In genomic region chr6:51108563-51109234, GRCh38 we compare ENCODE assay signal across 27 cellular contexts.
DNase-seq lines count a peak whose midpoint lies in the region; ATAC-seq, FAIRE-seq and TF ChIP-seq lines count a peak whose summit lies in the region.
"Had no signal": no experiment of that assay in that cellular context is flagged by ENCODE, and none has a peak within 500 bp of the region (broad histone marks: within the 10 kb centered on the region; RNA-seq: fewer than 3 reads in every experiment).

No MANE protein-coding gene starts in this region.

- no peaks in the 10 kb centered on the region for H3K27me3 ChIP-seq in A673 (replicated peaks; ENCODE audit: insufficient read depth, low read depth, low read length, poor library complexity)
- no peaks in the 10 kb centered on the region for H3K27me3 ChIP-seq in KMS-11 (ENCODE audit: insufficient read depth, low read depth)
- H3K27me3 ChIP-seq in astrocyte (ENCODE audit: insufficient read depth, low read length): no peaks in the 10 kb centered on the region
- H3K27me3 ChIP-seq in bronchial epithelial cell (ENCODE audit: control insufficient read depth, insufficient read depth, low read length): no peaks in the 10 kb centered on the region

- H3K27me3 Mint-ChIP-seq in astrocyte (ENCODE audit: low read depth, unreplicated experiment): no peaks in the 10 kb centered on the region
- H3K27me3 Mint-ChIP-seq in activated naive CD8-positive, alpha-beta T cell treated with anti-CD3 and anti-CD28 coated beads, Interleukin-2, amount 50 U/mL, for 24 hours: no peaks in the 10 kb centered on the region
- H3K27me3 Mint-ChIP-seq: IgD-negative memory B cell had no signal

- H3K4me3 ChIP-seq in A673 (ENCODE audit: low read depth, low read length, poor library complexity, severe bottlenecking) (no peak overlapping the region), KMS-11 (IDR thresholded peaks at IDR 0.05; ENCODE audit: insufficient read depth, low read depth, low read length) (no peak overlapping the region), astrocyte (ENCODE audit: insufficient read depth, low read depth, low read length) (no peak overlapping the region), bronchial epithelial cell (ENCODE audit: low read depth, low read length) (no peak overlapping the region)
- H3K4me3 ChIP-seq: GM23338, SK-N-MC had no signal

- H4K20me1 ChIP-seq in KMS-11 (ENCODE audit: insufficient read depth) (no peaks in the 10 kb centered on the region), astrocyte (ENCODE audit: insufficient read depth, low read length) (no peaks in the 10 kb centered on the region)

- H3K36me3 ChIP-seq in A673 (ENCODE audit: insufficient read depth, low read length, poor library complexity, severe bottlenecking): no peaks in the 10 kb centered on the region
- no peaks in the 10 kb centered on the region for H3K36me3 ChIP-seq in KMS-11 (ENCODE audit: insufficient read depth)
- H3K36me3 ChIP-seq in astrocyte (ENCODE audit: insufficient read depth, low read length): no peaks in the 10 kb centered on the region
- no peaks in the 10 kb centered on the region for H3K36me3 ChIP-seq in bronchial epithelial cell (ENCODE audit: control insufficient read depth, insufficient read depth, low read length)

- no peaks in the 10 kb centered on the region for H3K9me3 Mint-ChIP-seq in astrocyte (ENCODE audit: unreplicated experiment)
- H3K9me3 Mint-ChIP-seq in activated naive CD8-positive, alpha-beta T cell treated with anti-CD3 and anti-CD28 coated beads, Interleukin-2, amount 50 U/mL, for 24 hours: peaks cover 12% of the 10 kb centered on the region
- H3K9me3 Mint-ChIP-seq: GM23338 had no signal

- no peaks in the 10 kb centered on the region for H3K9me3 ChIP-seq in A673 (ENCODE audit: low read depth, low read length, poor library complexity, severe bottlenecking)
- peaks cover 3% of the 10 kb centered on the region for H3K9me3 ChIP-seq in astrocyte (ENCODE audit: insufficient read depth, low read depth, low read length)

- H2AFZ ChIP-seq in KMS-11 (ENCODE audit: low read depth): no peak overlapping the region
- no peak overlapping the region for H2AFZ ChIP-seq in astrocyte (ENCODE audit: low read depth, low read length)
- H2AFZ ChIP-seq: GM23338 had no signal

- DNase-seq in A673 (ENCODE audit: low spot score): peak; percentile 4
- DNase-seq in astrocyte (ENCODE audit: low read depth): peak; percentile 2
- DNase-seq in bronchial epithelial cell (ENCODE audit: low read depth): peak; percentile 15
- no peak for DNase-seq in activated naive CD8-positive, alpha-beta T cell treated with anti-CD3 and anti-CD28 coated beads, Interleukin-2, amount 50 U/mL, for 24 hours
- DNase-seq in SKM-1 treated with dmso at 0.1 percent for 144 hours (lab: John Stamatoyannopoulos, UW; ENCODE audit: unreplicated experiment): no peak
- no peak for DNase-seq in Right ventricle myocardium inferior (ENCODE audit: missing footprints)
- DNase-seq: ACHN, Calu3, DND-41, HCEC 1CT, MV-4-11, NCI-H1105, NCI-H1436 treated with DMSO at 0.1 percent for 48 hours, NCI-H187 treated with DMSO at 0.1 percent for 48 hours, NCI-H2171 treated with DMSO at 0.1 percent for 48 hours, NCI-H345, NCI-H524 treated with DMSO at 0.1 percent for 48 hours, NCI-H774, SHP77 treated with DMSO at 0.1 percent for 48 hours, SW 1271 had no signal

- no peak overlapping the region for H3K4me3 Mint-ChIP-seq in astrocyte (ENCODE audit: unreplicated experiment)
- no peak overlapping the region for H3K4me3 Mint-ChIP-seq in activated naive CD8-positive, alpha-beta T cell treated with anti-CD3 and anti-CD28 coated beads, Interleukin-2, amount 50 U/mL, for 24 hours
- H3K4me3 Mint-ChIP-seq: GM23338, IgD-negative memory B cell had no signal

- TF ChIP-seq CTCF in A673 (conservative IDR thresholded peaks at IDR 0.05; ENCODE audit: low read depth, low read length) (no peak), KMS-11 (conservative IDR thresholded peaks at IDR 0.05; ENCODE audit: low read depth, low read length) (no peak), astrocyte (IDR thresholded peaks at IDR 0.05; ENCODE audit: insufficient read depth, low read depth, low read length) (no peak), bronchial epithelial cell (IDR thresholded peaks at IDR 0.05; ENCODE audit: insufficient read depth, low read length, severe bottlenecking) (no peak)

- no peaks in the 10 kb centered on the region for H3K4me1 ChIP-seq in A673 (ENCODE audit: insufficient read depth, low read length, poor library complexity, severe bottlenecking)
- peaks cover 30% of the 10 kb centered on the region for H3K4me1 ChIP-seq in KMS-11 (ENCODE audit: low read depth, poor library complexity, severe bottlenecking)
- no peaks in the 10 kb centered on the region for H3K4me1 ChIP-seq in astrocyte (ENCODE audit: insufficient read depth, low read length)

- H3K4me2 ChIP-seq in KMS-11 (peak overlapping the region; percentile 75), astrocyte (ENCODE audit: low read length) (no peak overlapping the region)
- H3K4me2 ChIP-seq: GM23338 had no signal

- no peaks in the 10 kb centered on the region for H3K36me3 Mint-ChIP-seq in astrocyte (ENCODE audit: low read depth, unreplicated experiment)
- no peaks in the 10 kb centered on the region for H3K36me3 Mint-ChIP-seq in activated naive CD8-positive, alpha-beta T cell treated with anti-CD3 and anti-CD28 coated beads, Interleukin-2, amount 50 U/mL, for 24 hours (ENCODE audit: low read depth)
- H3K36me3 Mint-ChIP-seq: IgD-negative memory B cell had no signal

- intact Hi-C loops in A673 (cut with micrococcal nuclease; ENCODE audit: unreplicated experiment) (no loop called here), Right ventricle myocardium inferior (cut with DNase I) (no loop called here)

- no peak for ATAC-seq in activated naive CD8-positive, alpha-beta T cell treated with anti-CD3 and anti-CD28 coated beads, Interleukin-2, amount 50 U/mL, for 24 hours
- no peak for ATAC-seq in Right ventricle myocardium inferior
- ATAC-seq in GM18498 (IDR thresholded peaks at IDR 0.05; ENCODE audit: unreplicated experiment): no peak
- ATAC-seq: GM23338 had no signal

- FAIRE-seq in astrocyte (lab: Jason Lieb, UNC): no peak
- FAIRE-seq in bronchial epithelial cell (lab: Jason Lieb, UNC): no peak
- FAIRE-seq: GM18507 had no signal

- H3K79me2 ChIP-seq in KMS-11 (ENCODE audit: insufficient read depth, low read depth) (no peaks in the 10 kb centered on the region), astrocyte (ENCODE audit: insufficient read depth, low read length) (no peaks in the 10 kb centered on the region)

- H3K27ac Mint-ChIP-seq in astrocyte (ENCODE audit: unreplicated experiment): no peak overlapping the region
- H3K27ac Mint-ChIP-seq in activated naive CD8-positive, alpha-beta T cell treated with anti-CD3 and anti-CD28 coated beads, Interleukin-2, amount 50 U/mL, for 24 hours: no peak overlapping the region
- H3K27ac Mint-ChIP-seq: GM23338, IgD-negative memory B cell had no signal

- H3K9ac ChIP-seq in KMS-11: no peak overlapping the region
- no peak overlapping the region for H3K9ac ChIP-seq in astrocyte (ENCODE audit: low read length)

- peaks cover 7% of the 10 kb centered on the region for H3K4me1 Mint-ChIP-seq in astrocyte (ENCODE audit: low read depth, unreplicated experiment)
- no peaks in the 10 kb centered on the region for H3K4me1 Mint-ChIP-seq in activated naive CD8-positive, alpha-beta T cell treated with anti-CD3 and anti-CD28 coated beads, Interleukin-2, amount 50 U/mL, for 24 hours
- H3K4me1 Mint-ChIP-seq: GM23338, IgD-negative memory B cell had no signal

- POLR2A ChIA-PET in A673 (lab: Charles Lee; ENCODE audit: low non-redundant PET): no interaction called here

- CTCF ChIA-PET in A673 (lab: Charles Lee): no interaction called here

- no peak overlapping the region for H3K27ac ChIP-seq in A673 (ENCODE audit: low read depth, low read length, poor library complexity, severe bottlenecking)
- H3K27ac ChIP-seq in KMS-11: peak overlapping the region; percentile 73
- H3K27ac ChIP-seq in astrocyte (ENCODE audit: low read depth, low read length): no peak overlapping the region
- H3K27ac ChIP-seq: RWPE1, SK-N-MC had no signal

- BruUV-seq in A673 (replicated peaks; lab: Mats Ljungman, UMichigan): no TSS peak

Comparison
In these comparisons a context has a peak if more than half of its experiments do, and no peak if none do; other contexts are left out.
1. DNase-seq: peak in A673 (single experiment), astrocyte (single experiment) and bronchial epithelial cell (single experiment); none in activated naive CD8-positive, alpha-beta T cell treated with anti-CD3 and anti-CD28 coated beads, Interleukin-2, amount 50 U/mL, for 24 hours (single experiment), SKM-1 treated with dmso at 0.1 percent for 144 hours (single experiment) and Right ventricle myocardium inferior (single experiment).